8 cellular contexts compared by ENCODE assay signal in genomic region chr11:17351510-17352176, GRCh38. TPM values are rescaled to one million over a fixed set of nuclear protein-coding genes. Genes with fewer than 3 reads are reported as not detected.
A peak's percentile ranks its signal among the peaks of the same experiment; 100 is the strongest.
DNase-seq lines count a peak whose midpoint lies in the region; TF ChIP-seq lines count a peak whose summit lies in the region.

NCR3LG1 (plus strand) TSS chr11:17351800; CDS start chr11:17351970, 170 bp downstream.

- H3K27ac ChIP-seq in layer of hippocampus (ENCODE audit: low read depth, low read length), result peak within 1 kb of the TSS; percentile 62

- DNase-seq in GM13977 (ENCODE audit: low spot score) (peak; percentile 50), NCI-H146 treated with DMSO at 0.1 percent for 48 hours (lab: John Stamatoyannopoulos, UW; ENCODE audit: unreplicated experiment) (peak; percentile 43), chondrocyte (ENCODE audit: low spot score) (no peak), NCI-H1694 (lab: John Stamatoyannopoulos, UW) (no peak), NCI-H1048 (lab: John Stamatoyannopoulos, UW) (no peak)
- DNase-seq in activated CD4-positive, alpha-beta T cell treated with anti-CD3 and anti-CD28 coated beads for 48 hours, result peak; percentile 67
- peak in 2 of 3 donors; percentile 27 to 34 for DNase-seq in stimulated activated CD4-positive, alpha-beta T cell treated with anti-CD3 and anti-CD28 coated beads, Interleukin-12 subunit alpha, Interleukin-12 subunit beta, amount 100 ng/mL, for 48 hours (ENCODE audit: low read depth in 2 of 3, low spot score in 1 of 3)

- TF ChIP-seq CTCF in GM13977 (IDR thresholded peaks at IDR 0.05; ENCODE audit: extremely low read depth, insufficient read depth, missing control alignments), result no peak
- peak; percentile 37 for TF ChIP-seq CTCF in chondrocyte (IDR thresholded peaks at IDR 0.05)

- H3K4me1 Mint-ChIP-seq in chondrocyte (ENCODE audit: low read depth), result peaks cover 29% of the 10 kb centered on the region

- H3K9me3 Mint-ChIP-seq in chondrocyte (ENCODE audit: low read depth), result no peaks in the 10 kb centered on the region

- no peaks in the 10 kb centered on the region for H3K27me3 ChIP-seq in layer of hippocampus (ENCODE audit: control insufficient read depth, insufficient read depth, low read length)

- peak within 1 kb of the TSS; percentile 90 for H3K4me3 Mint-ChIP-seq in chondrocyte (ENCODE audit: unreplicated experiment)

- in situ Hi-C loops in GM13977 (cut with MboI; ENCODE audit: low pct_unique_long_range_greater_than_20kb, low sequenced_read_pairs, unreplicated experiment), result no loop called here

- peaks cover 1% of the 10 kb centered on the region for H3K36me3 Mint-ChIP-seq in chondrocyte (ENCODE audit: low read depth)

- no peaks in the 10 kb centered on the region for H3K27me3 Mint-ChIP-seq in chondrocyte (ENCODE audit: low read depth)

- H3K27ac Mint-ChIP-seq in chondrocyte (ENCODE audit: unreplicated experiment), result peak within 1 kb of the TSS; percentile 96

RNA-seq across cellular contexts. Expression of gene NCR3LG1, which starts in this region (rescaled TPM):
- total RNA-seq in chondrocyte, result 7.5 to 9.4 TPM (median 7.9 TPM) in 3 replicates

Comparison
In these comparisons a context has a peak if more than half of its experiments do, and no peak if none do; other contexts are left out.
1. DNase-seq: peak in GM13977 (single experiment), NCI-H146 treated with DMSO at 0.1 percent for 48 hours (single experiment), activated CD4-positive, alpha-beta T cell treated with anti-CD3 and anti-CD28 coated beads for 48 hours (single experiment) and stimulated activated CD4-positive, alpha-beta T cell treated with anti-CD3 and anti-CD28 coated beads, Interleukin-12 subunit alpha, Interleukin-12 subunit beta, amount 100 ng/mL, for 48 hours (2 of 3); none in chondrocyte (single experiment), NCI-H1694 (single experiment) and NCI-H1048 (single experiment).